In genomic region chr1:202088216-202088615, GRCh38 we compare ENCODE assay signal across 20 cellular contexts. TPM values are rescaled to one million over a fixed set of nuclear protein-coding genes. Genes with fewer than 3 reads are reported as not detected.
DNase-seq lines count a peak whose midpoint lies in the region; ATAC-seq and TF ChIP-seq lines count a peak whose summit lies in the region.
"Had no signal": no experiment of that assay in that cellular context is flagged by ENCODE, and none has a peak within 500 bp of the region (broad histone marks: within the 10 kb centered on the region; RNA-seq: fewer than 3 reads in every experiment).

No MANE protein-coding gene starts in this region.

- no peak overlapping the region for H3K9ac ChIP-seq in H9 (ENCODE audit: extremely low read depth, insufficient read length, low read length)

- H3K18ac ChIP-seq in H9 (ENCODE audit: insufficient read length, low read depth, low read length), result no peak overlapping the region

- H3K27ac Mint-ChIP-seq in T-helper 17 cell (peak overlapping the region; percentile 32), H9 (peak overlapping the region in 1 of 3 experiments; percentile 49; a peak in 1 of 7 replicates)
- H3K27ac Mint-ChIP-seq: activated naive CD8-positive, alpha-beta T cell; B cell; T-helper 2 cell treated with Interferon-gamma antibody and Interleukin-4, amounts not matched to agents 5 μg/mL and 100 μg/mL, for 36 hours had no signal

- H4K20me1 ChIP-seq in H9 (ENCODE audit: control insufficient read depth, insufficient read depth, insufficient read length), result no peaks in the 10 kb centered on the region

- H3K4me3 Mint-ChIP-seq in T-helper 17 cell (no peak overlapping the region), H9 (no peak overlapping the region)
- H3K4me3 Mint-ChIP-seq: activated naive CD8-positive, alpha-beta T cell; B cell; T-helper 2 cell treated with Interferon-gamma antibody and Interleukin-4, amounts not matched to agents 5 μg/mL and 100 μg/mL, for 36 hours had no signal

- no peak overlapping the region; the same call in 1 of the 2 replicates for H3K14ac ChIP-seq in H9 (ENCODE audit: insufficient read depth, low read length)

- H3K36me3 Mint-ChIP-seq in T-helper 17 cell (ENCODE audit: low read depth) (no peaks in the 10 kb centered on the region), H9 (ENCODE audit: insufficient read depth in 1 of 3, low read depth in 3 of 3) (no peaks in the 10 kb centered on the region)
- H3K36me3 Mint-ChIP-seq: activated naive CD8-positive, alpha-beta T cell had no signal

- no peak overlapping the region for H2BK15ac ChIP-seq in H9 (ENCODE audit: low read depth, low read length)

- DNase-seq in D341Med (ENCODE audit: low spot score), result peak; percentile 20
- no peak for DNase-seq in T-helper 17 cell
- no peak for DNase-seq in left colon
- peak; percentile 29 for DNase-seq in putamen (ENCODE audit: low spot score)
- DNase-seq in H9, result no peak
- no peak for DNase-seq in SJCRH30
- DNase-seq: dermis blood vessel endothelial cell; DMS 273 treated with DMSO at 0.1 percent for 48 hours; foreskin keratinocyte; NCI-H187; OCI-M1; stimulated activated CD4-positive, alpha-beta T cell treated with anti-CD3 and anti-CD28 coated beads, Interleukin-2, amount 100 ng/mL, for 48 hours had no signal

- no peak overlapping the region for H3K4me2 ChIP-seq in H9 (ENCODE audit: insufficient read depth, insufficient read length, low read length)

- H2BK12ac ChIP-seq in H9 (ENCODE audit: insufficient read length, low read depth, low read length), result no peak overlapping the region

- no peak for TF ChIP-seq CTCF in H9 (conservative IDR thresholded peaks at IDR 0.05)

- H2AFZ ChIP-seq in H9 (ENCODE audit: low read length), result no peak overlapping the region

- no peak overlapping the region for H3K27ac ChIP-seq in H9 (ENCODE audit: insufficient read length, low read depth, low read length)
- no peak overlapping the region for H3K27ac ChIP-seq in SJCRH30
- H3K27ac ChIP-seq: foreskin keratinocyte, vagina had no signal

- no peak overlapping the region for H2BK5ac ChIP-seq in H9 (ENCODE audit: insufficient read length, low read length)

- no peaks in the 10 kb centered on the region for H3K79me2 ChIP-seq in H9 (ENCODE audit: insufficient read depth, low read length)

- WGBS in H9 (ENCODE audit: extremely low coverage, insufficient read length, low lambda C conversion rate), result no CpG with 5 or more reads among the region's 3 CpGs

- no peaks in the 10 kb centered on the region; a peak in 2 of 5 replicates for H3K9me3 Mint-ChIP-seq in H9
- H3K9me3 Mint-ChIP-seq: T-helper 2 cell treated with Interferon-gamma antibody and Interleukin-4, amounts not matched to agents 5 μg/mL and 100 μg/mL, for 36 hours had no signal

- H3K4ac ChIP-seq in H9 (ENCODE audit: low read depth, low read length), result no peak overlapping the region

- H3K4me1 ChIP-seq in H9 (ENCODE audit: insufficient read depth, low read length) (peaks cover 13% of the 10 kb centered on the region; the same call in 1 of the 2 replicates), SJCRH30 (peaks cover 19% of the 10 kb centered on the region)
- H3K4me1 ChIP-seq: foreskin keratinocyte had no signal

- H3K9me3 ChIP-seq in T-helper 17 cell (ENCODE audit: control insufficient read depth, low read length, poor library complexity, severe bottlenecking) (no peaks in the 10 kb centered on the region), H9 (ENCODE audit: control insufficient read depth, low read depth, low read length) (no peaks in the 10 kb centered on the region), SJCRH30 (replicated peaks) (no peaks in the 10 kb centered on the region)
- H3K9me3 ChIP-seq: mucosa of descending colon, vagina had no signal

- no peak overlapping the region for H4K5ac ChIP-seq in H9 (ENCODE audit: insufficient read length, low read depth, low read length)

- H3K4me1 Mint-ChIP-seq in T-helper 17 cell (peaks cover 2% of the 10 kb centered on the region), H9 (peaks cover 44 to 50% of the 10 kb centered on the region in 2 experiments)
- H3K4me1 Mint-ChIP-seq: B cell had no signal

- no peak overlapping the region for H4K91ac ChIP-seq in H9 (ENCODE audit: insufficient read length, low read depth, low read length)

- peaks cover 28% of the 10 kb centered on the region for H3K27me3 Mint-ChIP-seq in T-helper 17 cell
- peaks cover 7% of the 10 kb centered on the region for H3K27me3 Mint-ChIP-seq in H9 (ENCODE audit: low read depth)

- H3K79me1 ChIP-seq in H9 (ENCODE audit: insufficient read depth, low read depth, low read length, poor library complexity, severe bottlenecking), result no peaks in the 10 kb centered on the region

- no peak overlapping the region for H2BK120ac ChIP-seq in H9 (ENCODE audit: low read depth, low read length, poor library complexity, severe bottlenecking)

- no peak overlapping the region for H3K23ac ChIP-seq in H9 (ENCODE audit: insufficient read length, low read depth, low read length)

- H3K56ac ChIP-seq in H9 (ENCODE audit: insufficient read length, low read depth, low read length), result no peak overlapping the region

- H3K27me3 ChIP-seq in H9 (ENCODE audit: insufficient read depth, low read length), result no peaks in the 10 kb centered on the region
- H3K27me3 ChIP-seq in SJCRH30, result 0 out of 2 replicates have a peak, but pooled peaks cover 3% of the 10 kb centered on the region
- H3K27me3 ChIP-seq: vagina had no signal

- intact Hi-C loops in left colon (cut with DNase I, micrococcal nuclease), result no loop called here

- ATAC-seq in T-helper 17 cell (no peak), left colon (peak; percentile 6), GM19467 (IDR thresholded peaks at IDR 0.05; ENCODE audit: unreplicated experiment) (no peak)
- ATAC-seq: foreskin keratinocyte, mucosa of descending colon had no signal

- H3K23me2 ChIP-seq in H9 (ENCODE audit: insufficient read length, low read depth, low read length, poor library complexity, severe bottlenecking), result no peaks in the 10 kb centered on the region

- no peaks in the 10 kb centered on the region for H3K36me3 ChIP-seq in SJCRH30
- H3K36me3 ChIP-seq: vagina had no signal

- H2AK5ac ChIP-seq in H9 (ENCODE audit: insufficient read length, low read length), result no peak overlapping the region

- no peak overlapping the region for H2BK20ac ChIP-seq in H9 (ENCODE audit: low read depth, low read length, poor library complexity, severe bottlenecking)

- H3T11ph ChIP-seq in H9 (ENCODE audit: low read length), result no peak overlapping the region

- H3K4me3 ChIP-seq in SJCRH30, result no peak overlapping the region
- H3K4me3 ChIP-seq: mucosa of descending colon, vagina had no signal

- no peak overlapping the region for H4K8ac ChIP-seq in H9 (replicated peaks; ENCODE audit: insufficient read length, low read depth, low read length)

RNA-seq across cellular contexts. Expression of gene GPR37L1, which starts 34.5 kb away (rescaled TPM):
- not detected for total RNA-seq in T-helper 17 cell
- 1 to 10 TPM in 1 of 2 donors, under 1 TPM in 1; 0.76 to 2.1 TPM for total RNA-seq in left colon
- total RNA-seq in H9 (2021), result 0.11 TPM in 2 replicates
- 0.02 TPM in 1 of 2 replicates, not detected in the other for total RNA-seq in SJCRH30 (2014; rRNA removed; shearing (Covaris generic))
- total RNA-seq: activated CD8-positive, alpha-beta memory T cell treated with anti-CD3 and anti-CD28 coated beads for 36 hours; B cell; dermis blood vessel endothelial cell; foreskin keratinocyte; osteocyte had no signal

RNA-seq across cellular contexts. Expression of gene ARL8A, which starts 56.3 kb away (rescaled TPM):
- 10 to 100 TPM; 71.9 to 76.4 TPM for total RNA-seq in T-helper 17 cell
- total RNA-seq in left colon, result 10 to 100 TPM; 45.4 to 49.2 TPM
- 58.6 and 67.2 TPM in 2 replicates for total RNA-seq in H9 (2021)
- 17.1 and 18.1 TPM in 2 replicates for total RNA-seq in SJCRH30 (2014; rRNA removed; shearing (Covaris generic))

Comparison
In these comparisons a context has a peak if more than half of its experiments do, and no peak if none do; other contexts are left out.
1. DNase-seq: peak in D341Med (single experiment) and putamen (single experiment); none in T-helper 17 cell (0 of 3), left colon (0 of 2), H9 (single experiment) and SJCRH30 (0 of 2).